In the genomic region with DNA sequence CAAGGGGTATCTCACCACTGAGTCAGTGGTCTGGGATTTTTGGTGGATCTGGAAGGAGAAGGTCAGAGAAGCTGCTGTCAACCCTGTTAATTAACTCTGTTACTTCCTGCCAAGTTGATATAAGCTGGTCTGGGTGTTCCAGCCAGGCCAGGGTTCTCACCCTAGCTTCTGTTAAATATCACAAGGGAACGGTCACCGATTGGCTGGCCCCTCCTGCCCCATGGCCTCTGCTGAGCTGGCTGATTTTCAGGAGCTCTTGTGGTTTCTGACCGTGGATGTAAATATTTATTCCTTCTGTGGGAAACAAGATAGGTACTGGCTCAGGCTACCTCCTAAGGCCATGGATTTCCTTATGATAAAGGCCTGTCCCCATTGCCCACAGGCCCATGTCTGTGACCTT, we compare ENCODE assay signal across 19 cellular contexts. TPM values are rescaled to one million over a fixed set of nuclear protein-coding genes. Genes with fewer than 3 reads are reported as not detected.
DNase-seq lines count a peak whose midpoint lies in the region; ATAC-seq and TF ChIP-seq lines count a peak whose summit lies in the region.
"Had no signal": no experiment of that assay in that cellular context is flagged by ENCODE, and none has a peak within 500 bp of the region (broad histone marks: within the 10 kb centered on the region; RNA-seq: fewer than 3 reads in every experiment).

No MANE protein-coding gene starts in this region.

- H3K27me3 Mint-ChIP-seq in activated CD8-positive, alpha-beta T cell treated with anti-CD3 and anti-CD28 coated beads for 36 hours: peaks cover 19% of the 10 kb centered on the region
- H3K27me3 Mint-ChIP-seq in activated CD8-positive, alpha-beta T cell treated with anti-CD3 and anti-CD28 coated beads, Interleukin-2, amount 10 ng/mL, durations not matched to agents 7 days and 5 days (ENCODE audit: low read depth): peaks cover 14% of the 10 kb centered on the region
- peaks cover 20% of the 10 kb centered on the region for H3K27me3 Mint-ChIP-seq in stimulated activated memory B cell treated with anti-CD40 and anti-IgM and Interleukin-4, amounts not matched to agents 10 μg/mL and 1 μg/mL and 100 μg/mL, for 72 hours

- H3K27ac Mint-ChIP-seq in activated CD8-positive, alpha-beta T cell treated with anti-CD3 and anti-CD28 coated beads for 36 hours: peak overlapping the region; percentile 62
- no peak overlapping the region for H3K27ac Mint-ChIP-seq in activated CD8-positive, alpha-beta T cell treated with anti-CD3 and anti-CD28 coated beads, Interleukin-2, amount 10 ng/mL, durations not matched to agents 7 days and 5 days
- peak overlapping the region; percentile 87 for H3K27ac Mint-ChIP-seq in stimulated activated memory B cell treated with anti-CD40 and anti-IgM and Interleukin-4, amounts not matched to agents 10 μg/mL and 1 μg/mL and 100 μg/mL, for 72 hours
- H3K27ac Mint-ChIP-seq: activated B cell treated with CpG ODN at 0.5 μM for 24 hours; activated CD4-positive, alpha-beta memory T cell treated with anti-CD3 and anti-CD28 coated beads for 36 hours; activated naive CD4-positive, alpha-beta T cell treated with anti-CD3 and anti-CD28 coated beads, Interleukin-2, amount 10 ng/mL, durations not matched to agents 7 days and 5 days; activated T-cell treated with anti-CD3 and anti-CD28 coated beads, Interleukin-2, amount 50 U/mL, for 24 hours had no signal

- no peaks in the 10 kb centered on the region for H3K9me3 Mint-ChIP-seq in activated CD8-positive, alpha-beta T cell treated with anti-CD3 and anti-CD28 coated beads for 36 hours
- no peaks in the 10 kb centered on the region for H3K9me3 Mint-ChIP-seq in activated CD8-positive, alpha-beta T cell treated with anti-CD3 and anti-CD28 coated beads, Interleukin-2, amount 10 ng/mL, durations not matched to agents 7 days and 5 days (ENCODE audit: insufficient read depth)
- H3K9me3 Mint-ChIP-seq in stimulated activated memory B cell treated with anti-CD40 and anti-IgM and Interleukin-4, amounts not matched to agents 10 μg/mL and 1 μg/mL and 100 μg/mL, for 72 hours: peaks cover 5% of the 10 kb centered on the region
- H3K9me3 Mint-ChIP-seq: activated CD4-positive, alpha-beta memory T cell treated with anti-CD3 and anti-CD28 coated beads for 36 hours; activated naive CD4-positive, alpha-beta T cell treated with anti-CD3 and anti-CD28 coated beads, Interleukin-2, amount 10 ng/mL, durations not matched to agents 7 days and 5 days; activated T-cell treated with anti-CD3 and anti-CD28 coated beads, Interleukin-2, amount 50 U/mL, for 24 hours had no signal

- no peak for ATAC-seq in activated CD8-positive, alpha-beta T cell treated with anti-CD3 and anti-CD28 coated beads for 36 hours
- ATAC-seq in activated CD8-positive, alpha-beta T cell treated with anti-CD3 and anti-CD28 coated beads, Interleukin-2, amount 10 ng/mL, durations not matched to agents 7 days and 5 days: no peak
- ATAC-seq in stimulated activated memory B cell treated with anti-CD40 and anti-IgM and Interleukin-4, amounts not matched to agents 10 μg/mL and 1 μg/mL and 100 μg/mL, for 72 hours: no peak
- ATAC-seq in GM18873 (IDR thresholded peaks at IDR 0.05; ENCODE audit: low FRiP score, unreplicated experiment) (no peak), GM18498 (IDR thresholded peaks at IDR 0.05; ENCODE audit: unreplicated experiment) (no peak)
- ATAC-seq: right cardiac atrium had no signal

- H3K4me1 Mint-ChIP-seq in activated CD8-positive, alpha-beta T cell treated with anti-CD3 and anti-CD28 coated beads for 36 hours (ENCODE audit: low read depth): peaks cover 37% of the 10 kb centered on the region
- peaks cover 28% of the 10 kb centered on the region for H3K4me1 Mint-ChIP-seq in activated CD8-positive, alpha-beta T cell treated with anti-CD3 and anti-CD28 coated beads, Interleukin-2, amount 10 ng/mL, durations not matched to agents 7 days and 5 days (ENCODE audit: low read depth)
- peaks cover 37% of the 10 kb centered on the region for H3K4me1 Mint-ChIP-seq in stimulated activated memory B cell treated with anti-CD40 and anti-IgM and Interleukin-4, amounts not matched to agents 10 μg/mL and 1 μg/mL and 100 μg/mL, for 72 hours

- intact Hi-C loops in activated CD8-positive, alpha-beta T cell treated with anti-CD3 and anti-CD28 coated beads for 36 hours (cut with micrococcal nuclease): no loop called here

- CTCF ChIA-PET in activated CD8-positive, alpha-beta T cell treated with anti-CD3 and anti-CD28 coated beads for 36 hours (lab: Charles Lee): no interaction called here
- CTCF ChIA-PET in activated CD8-positive, alpha-beta T cell treated with anti-CD3 and anti-CD28 coated beads, Interleukin-2, amount 10 ng/mL, durations not matched to agents 7 days and 5 days (lab: Charles Lee): no interaction called here

- POLR2A ChIA-PET in activated CD8-positive, alpha-beta T cell treated with anti-CD3 and anti-CD28 coated beads for 36 hours (lab: Charles Lee): interaction anchor here (1.1 kb wide), 1 partner anchor 11 kb away, joined by 3 read pairs; no protein-coding TSS in a partner anchor
- POLR2A ChIA-PET in activated CD8-positive, alpha-beta T cell treated with anti-CD3 and anti-CD28 coated beads, Interleukin-2, amount 10 ng/mL, durations not matched to agents 7 days and 5 days (lab: Charles Lee): no interaction called here

- H3K36me3 Mint-ChIP-seq in activated CD8-positive, alpha-beta T cell treated with anti-CD3 and anti-CD28 coated beads for 36 hours (ENCODE audit: low read depth): no peaks in the 10 kb centered on the region
- H3K36me3 Mint-ChIP-seq in activated CD8-positive, alpha-beta T cell treated with anti-CD3 and anti-CD28 coated beads, Interleukin-2, amount 10 ng/mL, durations not matched to agents 7 days and 5 days (ENCODE audit: low read depth): peaks cover 2% of the 10 kb centered on the region
- H3K36me3 Mint-ChIP-seq in stimulated activated memory B cell treated with anti-CD40 and anti-IgM and Interleukin-4, amounts not matched to agents 10 μg/mL and 1 μg/mL and 100 μg/mL, for 72 hours: peaks cover 10% of the 10 kb centered on the region
- H3K36me3 Mint-ChIP-seq: activated CD4-positive, alpha-beta memory T cell treated with anti-CD3 and anti-CD28 coated beads for 36 hours; activated naive CD4-positive, alpha-beta T cell treated with anti-CD3 and anti-CD28 coated beads, Interleukin-2, amount 10 ng/mL, durations not matched to agents 7 days and 5 days had no signal

- DNase-seq in activated CD8-positive, alpha-beta T cell treated with anti-CD3 and anti-CD28 coated beads for 36 hours: no peak
- DNase-seq in activated CD8-positive, alpha-beta T cell treated with anti-CD3 and anti-CD28 coated beads, Interleukin-2, amount 10 ng/mL, durations not matched to agents 7 days and 5 days: no peak
- DNase-seq in iris pigment epithelial cell (ENCODE audit: low read depth): peak; percentile 69
- DNase-seq: activated B cell treated with CpG ODN at 0.5 μM for 24 hours; activated CD4-positive, alpha-beta memory T cell treated with anti-CD3 and anti-CD28 coated beads for 36 hours; activated naive CD4-positive, alpha-beta T cell treated with anti-CD3 and anti-CD28 coated beads, Interleukin-2, amount 10 ng/mL, durations not matched to agents 7 days and 5 days; activated T-cell treated with anti-CD3 and anti-CD28 coated beads, Interleukin-2, amount 50 U/mL, for 24 hours; anterior cingulate cortex; BE2C; caudate nucleus; COR-L47; dorsolateral prefrontal cortex; hypothalamus; islet precursor cell; uterus had no signal

- no peak for TF ChIP-seq CTCF in activated CD8-positive, alpha-beta T cell treated with anti-CD3 and anti-CD28 coated beads for 36 hours (IDR thresholded peaks at IDR 0.05)

- H3K4me3 Mint-ChIP-seq in activated CD8-positive, alpha-beta T cell treated with anti-CD3 and anti-CD28 coated beads for 36 hours: no peak overlapping the region
- no peak overlapping the region for H3K4me3 Mint-ChIP-seq in activated CD8-positive, alpha-beta T cell treated with anti-CD3 and anti-CD28 coated beads, Interleukin-2, amount 10 ng/mL, durations not matched to agents 7 days and 5 days
- H3K4me3 Mint-ChIP-seq in stimulated activated memory B cell treated with anti-CD40 and anti-IgM and Interleukin-4, amounts not matched to agents 10 μg/mL and 1 μg/mL and 100 μg/mL, for 72 hours: no peak overlapping the region
- H3K4me3 Mint-ChIP-seq: activated B cell treated with CpG ODN at 0.5 μM for 24 hours; activated CD4-positive, alpha-beta memory T cell treated with anti-CD3 and anti-CD28 coated beads for 36 hours; activated naive CD4-positive, alpha-beta T cell treated with anti-CD3 and anti-CD28 coated beads, Interleukin-2, amount 10 ng/mL, durations not matched to agents 7 days and 5 days; activated T-cell treated with anti-CD3 and anti-CD28 coated beads, Interleukin-2, amount 50 U/mL, for 24 hours had no signal

RNA-seq across cellular contexts. Expression of a gene that starts 1.0 kb away (rescaled TPM):
- 1 to 10 TPM; 2.5 to 2.9 TPM for total RNA-seq in activated CD8-positive, alpha-beta T cell treated with anti-CD3 and anti-CD28 coated beads for 36 hours
- total RNA-seq in activated CD8-positive, alpha-beta T cell treated with anti-CD3 and anti-CD28 coated beads, Interleukin-2, amount 10 ng/mL, durations not matched to agents 7 days and 5 days: 1 to 10 TPM; 1.4 to 2.5 TPM

RNA-seq across cellular contexts. Expression of a gene that starts 5.4 kb away (rescaled TPM):
- total RNA-seq in activated CD8-positive, alpha-beta T cell treated with anti-CD3 and anti-CD28 coated beads for 36 hours: 10 to 100 TPM; 35.3 to 36.7 TPM
- 10 to 100 TPM; 23.6 to 25.7 TPM for total RNA-seq in activated CD8-positive, alpha-beta T cell treated with anti-CD3 and anti-CD28 coated beads, Interleukin-2, amount 10 ng/mL, durations not matched to agents 7 days and 5 days

RNA-seq across cellular contexts. Expression of a gene that starts 36.6 kb away (rescaled TPM):
- total RNA-seq in activated CD8-positive, alpha-beta T cell treated with anti-CD3 and anti-CD28 coated beads for 36 hours: 1 to 10 TPM; 1.3 to 1.4 TPM
- 1 to 10 TPM; 1.3 to 2.4 TPM for total RNA-seq in activated CD8-positive, alpha-beta T cell treated with anti-CD3 and anti-CD28 coated beads, Interleukin-2, amount 10 ng/mL, durations not matched to agents 7 days and 5 days

RNA-seq across cellular contexts. Expression of a gene that starts 47.0 kb away (rescaled TPM):
- under 1 TPM; 0.45 to 0.52 TPM for total RNA-seq in activated CD8-positive, alpha-beta T cell treated with anti-CD3 and anti-CD28 coated beads for 36 hours
- total RNA-seq in activated CD8-positive, alpha-beta T cell treated with anti-CD3 and anti-CD28 coated beads, Interleukin-2, amount 10 ng/mL, durations not matched to agents 7 days and 5 days: under 1 TPM; 0.71 to 0.76 TPM

RNA-seq across cellular contexts. Expression of a gene that starts 47.4 kb away (rescaled TPM):
- total RNA-seq in activated CD8-positive, alpha-beta T cell treated with anti-CD3 and anti-CD28 coated beads for 36 hours: 100 to 1,000 TPM; 219 to 239 TPM
- 100 to 1,000 TPM; 175 to 176 TPM for total RNA-seq in activated CD8-positive, alpha-beta T cell treated with anti-CD3 and anti-CD28 coated beads, Interleukin-2, amount 10 ng/mL, durations not matched to agents 7 days and 5 days
